Comparison of ENCODE assay signal across 8 cellular contexts in the genomic region with DNA sequence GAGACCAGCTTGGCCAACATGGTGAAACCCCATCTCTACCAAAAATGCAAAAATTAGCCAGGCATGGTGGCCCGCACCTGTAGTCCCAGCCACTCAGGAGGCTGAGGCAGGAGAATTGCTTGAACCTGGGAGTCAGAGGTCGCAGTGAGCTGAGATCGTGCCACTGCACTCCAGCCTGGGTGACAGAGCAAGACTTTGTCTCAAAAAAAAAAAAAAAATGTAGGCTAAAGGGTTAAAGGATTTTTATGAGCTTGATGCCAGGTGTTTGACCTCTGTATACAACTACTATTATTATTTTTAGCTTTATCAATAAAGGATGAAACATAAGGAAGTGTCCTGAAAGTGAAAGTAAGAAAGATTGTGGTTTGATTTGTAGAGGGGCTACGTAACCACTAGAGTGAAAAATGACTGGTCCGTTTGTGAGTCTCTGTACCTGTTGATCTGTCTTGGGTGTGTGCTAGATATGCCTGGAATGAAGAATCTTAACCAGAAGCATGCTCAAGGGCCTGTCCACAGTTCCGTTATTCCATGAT.
DNase-seq lines count a peak whose midpoint lies in the region; ATAC-seq and TF ChIP-seq lines count a peak whose summit lies in the region.
"Not testable (repeated sequence)": the region's sequence is repeated elsewhere in the genome, so short reads cannot be mapped to it uniquely, and the experiment has no call there.

No MANE protein-coding gene starts in this region.

- H3K36me3 ChIP-seq in gastroesophageal sphincter; naive thymus-derived CD4-positive, alpha-beta T cell (ENCODE audit: control insufficient read depth in 2 of 3, insufficient read depth in 3 of 3, low read length in 3 of 3); upper lobe of left lung: not testable (repeated sequence)

- H3K27me3 Mint-ChIP-seq in activated T-helper 17 cell treated with anti-CD3 and anti-CD28 coated beads, Interleukin-2, amount 50 U/mL, for 72 hours; naive thymus-derived CD4-positive, alpha-beta T cell: not testable (repeated sequence)

- 54 to 79% methylated on average over 5 to 6 of the region's 6 CpGs for WGBS in gastroesophageal sphincter (ENCODE audit: low coverage in 1 of 2), 2 donors
- 55 to 56% methylated on average over 6 of the region's 6 CpGs for WGBS in upper lobe of left lung, 2 donors

- H3K4me1 Mint-ChIP-seq in activated T-helper 17 cell treated with anti-CD3 and anti-CD28 coated beads, Interleukin-2, amount 50 U/mL, for 72 hours, result not testable (repeated sequence)
- peaks cover 16 to 78% (median 51%) of the 10 kb centered on the region in 7 donors for H3K4me1 Mint-ChIP-seq in naive thymus-derived CD4-positive, alpha-beta T cell

- intact Hi-C loops in naive thymus-derived CD4-positive, alpha-beta T cell (cut with micrococcal nuclease), result loop anchor here (1.0 to 5.0 kb wide), 4 partner anchors 63 to 117 kb away; a partner anchor contains a TSS

- H3K36me3 Mint-ChIP-seq in activated T-helper 17 cell treated with anti-CD3 and anti-CD28 coated beads, Interleukin-2, amount 50 U/mL, for 72 hours (ENCODE audit: low read depth); naive thymus-derived CD4-positive, alpha-beta T cell: not testable (repeated sequence)

- CTCF ChIA-PET in naive thymus-derived CD4-positive, alpha-beta T cell (lab: Charles Lee), result not testable (repeated sequence)

- TF ChIP-seq POLR2A in GM18505 (IDR thresholded peaks at IDR 0.05; ENCODE audit: borderline replicate concordance, extremely low read depth, insufficient read depth, insufficient read length); gastroesophageal sphincter (IDR thresholded peaks at IDR 0.05); upper lobe of left lung (IDR thresholded peaks at IDR 0.05): not testable (repeated sequence)

- not testable (repeated sequence) for TF ChIP-seq EP300 in gastroesophageal sphincter (IDR thresholded peaks at IDR 0.05); upper lobe of left lung (IDR thresholded peaks at IDR 0.05)

- ATAC-seq in GM18505 (IDR thresholded peaks at IDR 0.05; ENCODE audit: unreplicated experiment) (peak; percentile 55), HG02642 (IDR thresholded peaks at IDR 0.05; ENCODE audit: poor library complexity, unreplicated experiment) (peak; percentile 64), upper lobe of left lung (ENCODE audit: low FRiP score in 2 of 2) (peak; percentile 49 to 63)
- ATAC-seq in activated T-helper 17 cell treated with anti-CD3 and anti-CD28 coated beads, Interleukin-2, amount 50 U/mL, for 72 hours (replicated peaks), result peak; percentile 97
- not testable (repeated sequence) for ATAC-seq in gastroesophageal sphincter
- ATAC-seq in naive thymus-derived CD4-positive, alpha-beta T cell, result peak; percentile 89

- H3K4me3 ChIP-seq in gastroesophageal sphincter (peak overlapping the region; percentile 8 to 31), upper lobe of left lung (peak overlapping the region in 3 of 4 donors; percentile 11 to 30 (median 28))
- H3K4me3 ChIP-seq in naive thymus-derived CD4-positive, alpha-beta T cell (ENCODE audit: low read length), result peak overlapping the region; percentile 52

- POLR2A ChIA-PET in naive thymus-derived CD4-positive, alpha-beta T cell (lab: Charles Lee), result interaction anchor here (0.6 to 2.1 kb wide), 3 partner anchors 65 to 648 kb away, joined by 3 to 8 read pairs (median 6); no protein-coding TSS in a partner anchor

- not testable (repeated sequence) for H3K9me3 ChIP-seq in gastroesophageal sphincter; naive thymus-derived CD4-positive, alpha-beta T cell (ENCODE audit: control insufficient read depth in 2 of 3, low read length in 3 of 3); upper lobe of left lung

- not testable (repeated sequence) for TF ChIP-seq CTCF in gastroesophageal sphincter (IDR thresholded peaks at IDR 0.05); upper lobe of left lung (IDR thresholded peaks at IDR 0.05)

- not testable (repeated sequence) for H3K9me3 Mint-ChIP-seq in activated T-helper 17 cell treated with anti-CD3 and anti-CD28 coated beads, Interleukin-2, amount 50 U/mL, for 72 hours; naive thymus-derived CD4-positive, alpha-beta T cell

- DNase-seq in HuH-7 (ENCODE audit: low spot score), result peak; percentile 12
- peak; percentile 1 for DNase-seq in SIG-M5 treated with dmso at 0.1 percent for 504 hours (lab: John Stamatoyannopoulos, UW; ENCODE audit: unreplicated experiment)
- peak in 7 of 9 donors; percentile 56 to 76 (median 65) for DNase-seq in naive thymus-derived CD4-positive, alpha-beta T cell
- DNase-seq in upper lobe of left lung, result not testable (repeated sequence)

- H3K27ac ChIP-seq in gastroesophageal sphincter (peak overlapping the region in 2 of 4 donors; percentile 20 to 53), upper lobe of left lung (peak overlapping the region in 2 of 4 donors; percentile 22 to 42)
- peak overlapping the region; percentile 76 for H3K27ac ChIP-seq in naive thymus-derived CD4-positive, alpha-beta T cell (ENCODE audit: low read depth, low read length)

- H3K4me1 ChIP-seq in gastroesophageal sphincter, result peaks cover 0 to 57% (median 0%) of the 10 kb centered on the region in 3 donors
- peaks cover 12 to 22% of the 10 kb centered on the region in 2 donors for H3K4me1 ChIP-seq in naive thymus-derived CD4-positive, alpha-beta T cell (ENCODE audit: control insufficient read depth in 2 of 2, insufficient read depth in 2 of 2, low read length in 2 of 2)
- H3K4me1 ChIP-seq in upper lobe of left lung, result peaks cover 0 to 12% (median 3%) of the 10 kb centered on the region in 4 donors

- H3K27me3 ChIP-seq in gastroesophageal sphincter; naive thymus-derived CD4-positive, alpha-beta T cell (ENCODE audit: control insufficient read depth in 2 of 2, insufficient read depth in 2 of 2, low read length in 2 of 2); upper lobe of left lung: not testable (repeated sequence)

- peak overlapping the region; percentile 53 for H3K4me3 Mint-ChIP-seq in activated T-helper 17 cell treated with anti-CD3 and anti-CD28 coated beads, Interleukin-2, amount 50 U/mL, for 72 hours
- peak overlapping the region; percentile 73 to 93 (median 87) for H3K4me3 Mint-ChIP-seq in naive thymus-derived CD4-positive, alpha-beta T cell

- H3K27ac Mint-ChIP-seq in activated T-helper 17 cell treated with anti-CD3 and anti-CD28 coated beads, Interleukin-2, amount 50 U/mL, for 72 hours, result peak overlapping the region; percentile 4
- peak overlapping the region; percentile 63 to 97 (median 93) for H3K27ac Mint-ChIP-seq in naive thymus-derived CD4-positive, alpha-beta T cell
